8 cellular contexts compared by ENCODE assay signal in genomic region chr18:59140287-59140885, GRCh38. TPM values are rescaled to one million over a fixed set of nuclear protein-coding genes. Genes with fewer than 3 reads are reported as not detected.
DNase-seq lines count a peak whose midpoint lies in the region; ATAC-seq and TF ChIP-seq lines count a peak whose summit lies in the region.

No MANE protein-coding gene starts in this region.

- H3K27me3 ChIP-seq in AG04450 (ENCODE audit: control insufficient read depth, insufficient read depth, low read length) (peaks cover 25% of the 10 kb centered on the region), adipocyte (replicated peaks; ENCODE audit: control insufficient read depth, insufficient read depth, low read length) (peaks cover 27% of the 10 kb centered on the region), right atrium auricular region (no peaks in the 10 kb centered on the region)

- H3K4me3 ChIP-seq in AG04450 (ENCODE audit: low read depth, low read length), result peak overlapping the region; percentile 86
- peak overlapping the region; percentile 88 for H3K4me3 ChIP-seq in adipocyte (ENCODE audit: low read length)
- H3K4me3 ChIP-seq in right atrium auricular region, result peak overlapping the region; percentile 54 to 82

- peak overlapping the region; percentile 100 for H3K27ac Mint-ChIP-seq in progenitor cell of endocrine pancreas

- peaks cover 35% of the 10 kb centered on the region for H3K4me1 Mint-ChIP-seq in progenitor cell of endocrine pancreas (ENCODE audit: low read depth)

- CTCF ChIA-PET in AG04450 (lab: Charles Lee), result interaction anchor here (1.3 kb wide), 1 partner anchor 108 kb away, joined by 4 read pairs; no protein-coding TSS in a partner anchor

- peak overlapping the region; percentile 78 for H3K9ac ChIP-seq in adipocyte (ENCODE audit: low read length)

- peak; percentile 1 for ATAC-seq in GM18502 (IDR thresholded peaks at IDR 0.05; ENCODE audit: poor library complexity, unreplicated experiment)
- no peak for ATAC-seq in HG02798 (IDR thresholded peaks at IDR 0.05; ENCODE audit: poor library complexity, unreplicated experiment)

- H3K36me3 Mint-ChIP-seq in progenitor cell of endocrine pancreas (ENCODE audit: insufficient read depth), result no peaks in the 10 kb centered on the region

- H3K27me3 Mint-ChIP-seq in progenitor cell of endocrine pancreas, result peaks cover 23% of the 10 kb centered on the region

- H3K9me3 Mint-ChIP-seq in progenitor cell of endocrine pancreas (ENCODE audit: low read depth), result no peaks in the 10 kb centered on the region

- POLR2A ChIA-PET in AG04450 (lab: Yijun Ruan, JAX), result no interaction called here

- H3K4me1 ChIP-seq in adipocyte (ENCODE audit: control insufficient read depth, insufficient read depth, low read length), result peaks cover 7% of the 10 kb centered on the region
- H3K4me1 ChIP-seq in right atrium auricular region, result peaks cover 0 to 16% of the 10 kb centered on the region in 2 donors

- DNase-seq in AG04450 (ENCODE audit: low read depth, low spot score) (no peak), Kasumi-1 (lab: John Stamatoyannopoulos, UW) (peak; percentile 20 to 50), adipocyte (ENCODE audit: low read depth) (peak; percentile 55), right atrium auricular region (ENCODE audit: low spot score) (no peak), progenitor cell of endocrine pancreas (ENCODE audit: low spot score, unreplicated experiment) (no peak)
- DNase-seq in activated CD4-positive, CD25-positive, alpha-beta regulatory T cell treated with anti-CD3 and anti-CD28 coated beads, Interleukin-2, amount 50 U/mL, for 72 hours, result no peak

- H3K36me3 ChIP-seq in adipocyte (ENCODE audit: control insufficient read depth, insufficient read depth, low read length, severe bottlenecking) (no peaks in the 10 kb centered on the region), right atrium auricular region (no peaks in the 10 kb centered on the region)

- H3K4me3 Mint-ChIP-seq in progenitor cell of endocrine pancreas (ENCODE audit: low read depth), result peak overlapping the region; percentile 95

- H3K27ac ChIP-seq in AG04450 (ENCODE audit: low read depth, low read length) (peak overlapping the region; percentile 21), right atrium auricular region (peak overlapping the region; percentile 80 to 84)

- no peak for TF ChIP-seq CTCF in AG04450 (IDR thresholded peaks at IDR 0.05; ENCODE audit: low read depth, low read length)
- TF ChIP-seq CTCF in right atrium auricular region (IDR thresholded peaks at IDR 0.05), result no peak
- TF ChIP-seq CTCF in progenitor cell of endocrine pancreas (IDR thresholded peaks at IDR 0.05; ENCODE audit: unreplicated experiment), result peak; percentile 7

- H3K9me3 ChIP-seq in AG04450 (ENCODE audit: control insufficient read depth, insufficient read depth, low read length) (no peaks in the 10 kb centered on the region; the same call in 1 of the 2 replicates), adipocyte (ENCODE audit: control insufficient read depth, low read length) (no peaks in the 10 kb centered on the region), right atrium auricular region (no peaks in the 10 kb centered on the region)

RNA-seq across cellular contexts. Expression of gene SEC11C, which starts 0.7 kb away (rescaled TPM):
- 13.9 and 19.7 TPM in 2 replicates for polyA plus RNA-seq in AG04450 (2011; rRNA removed)
- polyA minus RNA-seq in AG04450 (2011; rRNA and poly(A)+ RNA removed), result 2.8 and 4.1 TPM in 2 replicates
- total RNA-seq in right atrium auricular region, result 10 to 100 TPM; 11.7 to 23.9 TPM
- total RNA-seq in progenitor cell of endocrine pancreas, result 86.1 and 91.9 TPM in 2 replicates

Comparison
In these comparisons a context has a peak if more than half of its experiments do, and no peak if none do; other contexts are left out.
1. DNase-seq: peak in Kasumi-1 (2 of 2) and adipocyte (single experiment); none in AG04450 (single experiment), right atrium auricular region (single experiment), progenitor cell of endocrine pancreas (single experiment) and activated CD4-positive, CD25-positive, alpha-beta regulatory T cell treated with anti-CD3 and anti-CD28 coated beads, Interleukin-2, amount 50 U/mL, for 72 hours (single experiment).
2. Peak in every context shown above with its lines, with median percentiles within 50 percentile points of each other: H3K4me3 ChIP-seq.